In the genomic region with DNA sequence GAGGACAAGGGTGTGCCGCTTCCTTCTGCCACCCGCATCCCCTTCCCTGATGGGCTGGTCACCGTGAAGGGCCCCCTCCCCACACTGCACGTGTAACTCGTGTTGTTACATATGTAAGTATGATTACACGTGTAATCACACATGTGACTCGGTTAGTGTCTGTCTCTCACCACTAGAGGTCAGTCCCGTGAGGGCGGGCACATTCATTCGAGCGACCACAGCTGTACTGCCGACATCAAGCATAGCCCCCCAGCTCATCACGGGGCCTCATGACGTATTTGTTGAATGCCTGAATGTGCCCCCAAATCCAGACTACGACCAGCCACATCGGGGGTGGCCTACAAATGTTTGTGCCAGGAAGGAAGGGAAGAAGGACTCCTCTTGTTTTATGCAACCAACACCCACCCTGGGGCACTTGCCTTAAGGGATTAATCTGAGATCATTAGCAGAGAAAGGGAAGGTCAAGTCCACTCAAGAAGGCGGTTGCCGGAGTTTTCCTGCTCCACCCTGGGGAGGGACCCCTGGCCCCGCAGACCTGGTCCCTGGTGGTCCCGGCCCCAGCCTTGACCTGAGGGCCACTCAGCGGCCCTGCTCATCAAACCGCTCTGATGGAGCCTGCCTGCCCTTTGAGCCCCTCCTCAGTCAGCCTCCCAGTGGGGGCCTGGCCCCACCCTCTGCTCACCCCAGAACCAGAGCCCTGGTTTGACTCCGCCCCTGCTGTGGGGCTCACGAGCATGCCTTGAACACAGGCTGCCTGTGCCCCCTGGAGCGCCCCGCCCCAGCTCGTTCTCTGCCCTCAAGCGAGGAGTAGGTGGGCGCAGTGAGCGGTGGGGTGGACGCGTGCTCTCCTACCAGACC, we compare ENCODE assay signal across 1 cellular context.
TF ChIP-seq lines count a peak whose summit lies in the region.

No MANE protein-coding gene starts in this region.

TF ChIP-seq in Ishikawa, 13 proteins besides CTCF, POLR2A, EP300 and RAD21 (continued from another document):
- TF ChIP-seq FOXM1 (IDR thresholded peaks at IDR 0.05; ENCODE audit: borderline replicate concordance, low read depth) = no peak
- TF ChIP-seq TCF12 (IDR thresholded peaks at IDR 0.05; ENCODE audit: low read depth) = no peak
